In genomic region chr10:74856940-74857339, GRCh38 we compare ENCODE assay signal across 22 cellular contexts. TPM values are rescaled to one million over a fixed set of nuclear protein-coding genes. Genes with fewer than 3 reads are reported as not detected.
DNase-seq lines count a peak whose midpoint lies in the region; ATAC-seq and TF ChIP-seq lines count a peak whose summit lies in the region.
"Had no signal": no experiment of that assay in that cellular context is flagged by ENCODE, and none has a peak within 500 bp of the region (broad histone marks: within the 10 kb centered on the region; RNA-seq: fewer than 3 reads in every experiment).

No MANE protein-coding gene starts in this region.

- no peak for DNase-seq in activated CD4-positive, alpha-beta T cell treated with anti-CD3 and anti-CD28 coated beads, Interleukin-2, amount 10 ng/mL, durations not matched to agents 7 days and 5 days
- DNase-seq in activated CD4-positive, alpha-beta T cell treated with anti-CD3 and anti-CD28 coated beads for 4 hours: no peak
- no peak for DNase-seq in stimulated activated naive CD8-positive, alpha-beta T cell treated with anti-CD3 and anti-CD28 coated beads, Interleukin-15, amount 100 ng/mL, for 72 hours
- DNase-seq in neural crest cell (ENCODE audit: low read depth, low spot score): no peak
- DNase-seq in NCI-H226: no peak
- DNase-seq in NAMALWA (ENCODE audit: low spot score): no peak
- DNase-seq: AML-193; CD8-positive, alpha-beta memory T cell; COR-L47; DMS 273 treated with DMSO at 0.1 percent for 48 hours; DMS53; DND-41; EL; GOT3; H7; HFFc6 had no signal

- H3K9me3 Mint-ChIP-seq in activated CD4-positive, alpha-beta T cell treated with anti-CD3 and anti-CD28 coated beads, Interleukin-2, amount 10 ng/mL, durations not matched to agents 7 days and 5 days: peaks cover 4% of the 10 kb centered on the region
- H3K9me3 Mint-ChIP-seq in stimulated activated naive CD8-positive, alpha-beta T cell treated with anti-CD3 and anti-CD28 coated beads, Interleukin-15, Interleukin-2, amounts not matched to agents 100 ng/mL and 50 ng/mL, for 24 hours: no peaks in the 10 kb centered on the region
- no peaks in the 10 kb centered on the region for H3K9me3 Mint-ChIP-seq in stimulated activated naive CD8-positive, alpha-beta T cell treated with anti-CD3 and anti-CD28 coated beads, Interleukin-15, amount 100 ng/mL, for 72 hours
- H3K9me3 Mint-ChIP-seq in neural crest cell: no peaks in the 10 kb centered on the region
- H3K9me3 Mint-ChIP-seq: CD8-positive, alpha-beta memory T cell; HFFc6; IgD-negative memory B cell had no signal

- H3K27me3 Mint-ChIP-seq in activated CD4-positive, alpha-beta T cell treated with anti-CD3 and anti-CD28 coated beads, Interleukin-2, amount 10 ng/mL, durations not matched to agents 7 days and 5 days: no peaks in the 10 kb centered on the region
- H3K27me3 Mint-ChIP-seq in stimulated activated naive CD8-positive, alpha-beta T cell treated with anti-CD3 and anti-CD28 coated beads, Interleukin-15, Interleukin-2, amounts not matched to agents 100 ng/mL and 50 ng/mL, for 24 hours: no peaks in the 10 kb centered on the region
- H3K27me3 Mint-ChIP-seq in stimulated activated naive CD8-positive, alpha-beta T cell treated with anti-CD3 and anti-CD28 coated beads, Interleukin-15, amount 100 ng/mL, for 72 hours: no peaks in the 10 kb centered on the region
- no peaks in the 10 kb centered on the region for H3K27me3 Mint-ChIP-seq in neural crest cell (ENCODE audit: low read depth)
- H3K27me3 Mint-ChIP-seq: CD8-positive, alpha-beta memory T cell; IgD-negative memory B cell had no signal

- no peak for ATAC-seq in stimulated activated naive CD8-positive, alpha-beta T cell treated with anti-CD3 and anti-CD28 coated beads, Interleukin-15, amount 100 ng/mL, for 72 hours
- ATAC-seq: A549, GM12878, HCT116 had no signal

- no peak for TF ChIP-seq CTCF in neural crest cell (conservative IDR thresholded peaks at IDR 0.05)

- H3K4me1 Mint-ChIP-seq in activated CD4-positive, alpha-beta T cell treated with anti-CD3 and anti-CD28 coated beads, Interleukin-2, amount 10 ng/mL, durations not matched to agents 7 days and 5 days: peaks cover 21% of the 10 kb centered on the region
- H3K4me1 Mint-ChIP-seq in stimulated activated naive CD8-positive, alpha-beta T cell treated with anti-CD3 and anti-CD28 coated beads, Interleukin-15, Interleukin-2, amounts not matched to agents 100 ng/mL and 50 ng/mL, for 24 hours (ENCODE audit: low read depth): peaks cover 50% of the 10 kb centered on the region
- H3K4me1 Mint-ChIP-seq in stimulated activated naive CD8-positive, alpha-beta T cell treated with anti-CD3 and anti-CD28 coated beads, Interleukin-15, amount 100 ng/mL, for 72 hours: peaks cover 39% of the 10 kb centered on the region
- H3K4me1 Mint-ChIP-seq in neural crest cell: peaks cover 17% of the 10 kb centered on the region

- peaks cover 15% of the 10 kb centered on the region for H3K36me3 Mint-ChIP-seq in activated CD4-positive, alpha-beta T cell treated with anti-CD3 and anti-CD28 coated beads, Interleukin-2, amount 10 ng/mL, durations not matched to agents 7 days and 5 days (ENCODE audit: low read depth)
- peaks cover 26% of the 10 kb centered on the region for H3K36me3 Mint-ChIP-seq in stimulated activated naive CD8-positive, alpha-beta T cell treated with anti-CD3 and anti-CD28 coated beads, Interleukin-15, Interleukin-2, amounts not matched to agents 100 ng/mL and 50 ng/mL, for 24 hours (ENCODE audit: low read depth)
- H3K36me3 Mint-ChIP-seq in neural crest cell (ENCODE audit: low read depth): peaks cover 9% of the 10 kb centered on the region

- POLR2A ChIA-PET in activated CD4-positive, alpha-beta T cell treated with anti-CD3 and anti-CD28 coated beads, Interleukin-2, amount 10 ng/mL, durations not matched to agents 7 days and 5 days (lab: Charles Lee): no interaction called here

- peak overlapping the region; percentile 20 for H3K27ac Mint-ChIP-seq in activated CD4-positive, alpha-beta T cell treated with anti-CD3 and anti-CD28 coated beads, Interleukin-2, amount 10 ng/mL, durations not matched to agents 7 days and 5 days
- H3K27ac Mint-ChIP-seq in stimulated activated naive CD8-positive, alpha-beta T cell treated with anti-CD3 and anti-CD28 coated beads, Interleukin-15, Interleukin-2, amounts not matched to agents 100 ng/mL and 50 ng/mL, for 24 hours: peak overlapping the region; percentile 27
- H3K27ac Mint-ChIP-seq in stimulated activated naive CD8-positive, alpha-beta T cell treated with anti-CD3 and anti-CD28 coated beads, Interleukin-15, amount 100 ng/mL, for 72 hours: no peak overlapping the region
- H3K27ac Mint-ChIP-seq in neural crest cell (ENCODE audit: unreplicated experiment): peak overlapping the region; percentile 46
- H3K27ac Mint-ChIP-seq: HFFc6 had no signal

- CTCF ChIA-PET in activated CD4-positive, alpha-beta T cell treated with anti-CD3 and anti-CD28 coated beads, Interleukin-2, amount 10 ng/mL, durations not matched to agents 7 days and 5 days (lab: Charles Lee): interaction anchor here (0.6 to 1.2 kb wide), 2 partner anchors 11 to 64 kb away, joined by 3 to 4 read pairs; no protein-coding TSS in a partner anchor

- H3K4me3 Mint-ChIP-seq in activated CD4-positive, alpha-beta T cell treated with anti-CD3 and anti-CD28 coated beads, Interleukin-2, amount 10 ng/mL, durations not matched to agents 7 days and 5 days: no peak overlapping the region
- no peak overlapping the region for H3K4me3 Mint-ChIP-seq in stimulated activated naive CD8-positive, alpha-beta T cell treated with anti-CD3 and anti-CD28 coated beads, Interleukin-15, Interleukin-2, amounts not matched to agents 100 ng/mL and 50 ng/mL, for 24 hours
- no peak overlapping the region for H3K4me3 Mint-ChIP-seq in stimulated activated naive CD8-positive, alpha-beta T cell treated with anti-CD3 and anti-CD28 coated beads, Interleukin-15, amount 100 ng/mL, for 72 hours
- no peak overlapping the region for H3K4me3 Mint-ChIP-seq in neural crest cell
- H3K4me3 Mint-ChIP-seq: CD14-positive monocyte; CD8-positive, alpha-beta memory T cell; HFFc6 had no signal

RNA-seq across cellular contexts. Expression of gene KAT6B, which starts 30.5 kb away (rescaled TPM):
- 10 to 100 TPM; 23.1 to 26.9 TPM for total RNA-seq in activated CD4-positive, alpha-beta T cell treated with anti-CD3 and anti-CD28 coated beads, Interleukin-2, amount 10 ng/mL, durations not matched to agents 7 days and 5 days
- 34.2 and 35.0 TPM in 2 replicates for total RNA-seq in neural crest cell

Comparison
In these comparisons a context has a peak if more than half of its experiments do, and no peak if none do; other contexts are left out.
1. H3K27ac Mint-ChIP-seq: peak in activated CD4-positive, alpha-beta T cell treated with anti-CD3 and anti-CD28 coated beads, Interleukin-2, amount 10 ng/mL, durations not matched to agents 7 days and 5 days (single experiment), stimulated activated naive CD8-positive, alpha-beta T cell treated with anti-CD3 and anti-CD28 coated beads, Interleukin-15, Interleukin-2, amounts not matched to agents 100 ng/mL and 50 ng/mL, for 24 hours (single experiment) and neural crest cell (single experiment); none in stimulated activated naive CD8-positive, alpha-beta T cell treated with anti-CD3 and anti-CD28 coated beads, Interleukin-15, amount 100 ng/mL, for 72 hours (0 of 2).